In the genomic region with DNA sequence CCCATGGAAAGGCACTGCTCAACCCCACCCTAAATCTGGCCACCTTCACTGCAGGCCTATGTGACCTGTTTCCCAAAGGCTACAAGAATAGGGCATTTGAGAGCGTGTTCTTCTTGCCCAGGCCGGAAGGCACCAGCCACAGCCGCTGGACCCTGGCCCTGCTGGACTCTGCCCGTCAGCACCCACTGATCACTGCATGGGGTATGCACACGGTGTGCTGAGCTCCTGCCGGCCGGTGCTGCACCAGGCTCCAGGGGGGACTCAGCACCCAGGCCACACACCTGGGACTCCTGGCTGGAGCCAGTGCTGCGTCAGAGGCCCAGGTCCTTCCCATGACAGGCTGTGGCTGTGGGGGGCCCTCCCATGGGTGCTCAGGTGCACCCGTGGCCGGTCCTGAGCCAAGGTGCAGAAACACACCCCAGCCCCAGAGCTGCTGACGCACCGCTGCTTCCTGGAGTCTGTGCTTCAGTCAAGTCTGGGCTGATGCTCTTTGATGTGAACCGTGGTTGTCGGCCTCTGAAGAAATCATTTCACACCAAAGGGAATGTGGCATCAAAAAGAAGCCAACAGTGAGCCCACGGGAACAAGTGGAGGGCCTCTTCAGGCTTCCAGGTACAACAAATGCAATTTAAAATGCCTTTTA, we compare ENCODE assay signal across 18 cellular contexts. TPM values are rescaled to one million over a fixed set of nuclear protein-coding genes. Genes with fewer than 3 reads are reported as not detected.
DNase-seq lines count a peak whose midpoint lies in the region; ATAC-seq, FAIRE-seq and TF ChIP-seq lines count a peak whose summit lies in the region.
"Had no signal": no experiment of that assay in that cellular context is flagged by ENCODE, and none has a peak within 500 bp of the region (broad histone marks: within the 10 kb centered on the region; RNA-seq: fewer than 3 reads in every experiment).

No MANE protein-coding gene starts in this region.

- POLR2A ChIA-PET in CD4-positive, alpha-beta T cell (lab: Charles Lee) = no interaction called here

- peak; percentile 28 for DNase-seq in activated T-cell treated with anti-CD3 and anti-CD28 coated beads, Interleukin-2, amount 50 U/mL, for 1 hour
- no peak for DNase-seq in activated T-cell treated with anti-CD3 and anti-CD28 coated beads, Interleukin-2, amount 50 U/mL, for 4 hours
- DNase-seq in CD4-positive, alpha-beta T cell = no peak
- DNase-seq in chondrocyte (ENCODE audit: low spot score) (peak; percentile 79), sciatic nerve (ENCODE audit: low spot score) (peak; percentile 30), GM19239 (ENCODE audit: insufficient read length, low spot score) (no peak), GM13977 (ENCODE audit: low spot score) (no peak)
- DNase-seq: C1 segment of cervical spinal cord, Kasumi-1, MM.1S, NCI-H1092 treated with DMSO at 0.1 percent for 48 hours, NCI-H2081 treated with DMSO at 0.1 percent for 48 hours, NCI-H524, PC-9 had no signal

- TF ChIP-seq CTCF in CD4-positive, alpha-beta T cell (IDR thresholded peaks at IDR 0.05) = no peak
- TF ChIP-seq CTCF in chondrocyte (IDR thresholded peaks at IDR 0.05) = no peak
- no peak for TF ChIP-seq CTCF in GM13977 (IDR thresholded peaks at IDR 0.05; ENCODE audit: extremely low read depth, insufficient read depth, missing control alignments)

- in situ Hi-C loops in GM13977 (cut with MboI; ENCODE audit: low pct_unique_long_range_greater_than_20kb, low sequenced_read_pairs, unreplicated experiment) = no loop called here

- peaks cover 18% of the 10 kb centered on the region for H3K27me3 Mint-ChIP-seq in activated T-cell treated with anti-CD3 and anti-CD28 coated beads, Interleukin-2, amount 50 U/mL, for 4 hours (ENCODE audit: low read depth)
- H3K27me3 Mint-ChIP-seq in CD4-positive, alpha-beta T cell = peaks cover 17% of the 10 kb centered on the region
- H3K27me3 Mint-ChIP-seq in chondrocyte (ENCODE audit: low read depth) = peaks cover 22% of the 10 kb centered on the region

- H3K9me3 Mint-ChIP-seq in activated T-cell treated with anti-CD3 and anti-CD28 coated beads, Interleukin-2, amount 50 U/mL, for 4 hours = no peaks in the 10 kb centered on the region
- no peaks in the 10 kb centered on the region for H3K9me3 Mint-ChIP-seq in CD4-positive, alpha-beta T cell
- H3K9me3 Mint-ChIP-seq in chondrocyte (ENCODE audit: low read depth) = no peaks in the 10 kb centered on the region

- H3K27ac ChIP-seq in CD4-positive, alpha-beta T cell (ENCODE audit: low read depth, low read length) = no peak overlapping the region
- H3K27ac ChIP-seq: PC-9 had no signal

- H3K27me3 ChIP-seq in CD4-positive, alpha-beta T cell (ENCODE audit: control insufficient read depth, insufficient read depth, low read length) = peaks cover 14% of the 10 kb centered on the region

- H3K4me1 Mint-ChIP-seq in activated T-cell treated with anti-CD3 and anti-CD28 coated beads, Interleukin-2, amount 50 U/mL, for 4 hours (ENCODE audit: low read depth) = peaks cover 9% of the 10 kb centered on the region
- peaks cover 20% of the 10 kb centered on the region for H3K4me1 Mint-ChIP-seq in CD4-positive, alpha-beta T cell (ENCODE audit: low read depth)
- no peaks in the 10 kb centered on the region for H3K4me1 Mint-ChIP-seq in chondrocyte (ENCODE audit: low read depth)

- no peak overlapping the region for H3K27ac Mint-ChIP-seq in CD4-positive, alpha-beta T cell
- no peak overlapping the region for H3K27ac Mint-ChIP-seq in chondrocyte (ENCODE audit: unreplicated experiment)

- FAIRE-seq in GM19239 (lab: Jason Lieb, UNC) = no peak
- FAIRE-seq: A204.1, GM12892 had no signal

- intact Hi-C loops in CD4-positive, alpha-beta T cell (cut with DNase I, micrococcal nuclease) = no loop called here
- intact Hi-C loops in sciatic nerve (cut with DNase I) = no loop called here

- ATAC-seq in activated T-cell treated with anti-CD3 and anti-CD28 coated beads, Interleukin-2, amount 50 U/mL, for 4 hours = no peak
- ATAC-seq in CD4-positive, alpha-beta T cell (ENCODE audit: poor library complexity) = peak; percentile 59
- ATAC-seq in sciatic nerve (no peak), HG02610 (IDR thresholded peaks at IDR 0.05; ENCODE audit: unreplicated experiment) (no peak)

- no peaks in the 10 kb centered on the region for H3K36me3 Mint-ChIP-seq in activated T-cell treated with anti-CD3 and anti-CD28 coated beads, Interleukin-2, amount 50 U/mL, for 4 hours (ENCODE audit: insufficient read depth)
- H3K36me3 Mint-ChIP-seq in CD4-positive, alpha-beta T cell (ENCODE audit: low read depth) = no peaks in the 10 kb centered on the region
- no peaks in the 10 kb centered on the region for H3K36me3 Mint-ChIP-seq in chondrocyte (ENCODE audit: low read depth)

- CTCF ChIA-PET in CD4-positive, alpha-beta T cell (lab: Charles Lee) = no interaction called here

- H3K9me3 ChIP-seq in CD4-positive, alpha-beta T cell (ENCODE audit: control insufficient read depth, low read length) = no peaks in the 10 kb centered on the region
- H3K9me3 ChIP-seq: HAP-1 had no signal

- H3K4me3 Mint-ChIP-seq in activated T-cell treated with anti-CD3 and anti-CD28 coated beads, Interleukin-2, amount 50 U/mL, for 4 hours = no peak overlapping the region
- no peak overlapping the region for H3K4me3 Mint-ChIP-seq in CD4-positive, alpha-beta T cell
- H3K4me3 Mint-ChIP-seq in chondrocyte (ENCODE audit: unreplicated experiment) = no peak overlapping the region

RNA-seq across cellular contexts. Expression of a gene that starts 6.5 kb away (rescaled TPM):
- total RNA-seq in activated T-cell treated with anti-CD3 and anti-CD28 coated beads, Interleukin-2, amount 50 U/mL, for 4 hours = not detected
- not detected for total RNA-seq in CD4-positive, alpha-beta T cell
- total RNA-seq in chondrocyte (not detected in 3 replicates), sciatic nerve (0.22 TPM)
- total RNA-seq: PC-9 had no signal

Comparison
In these comparisons a context has a peak if more than half of its experiments do, and no peak if none do; other contexts are left out.
1. DNase-seq: peak in activated T-cell treated with anti-CD3 and anti-CD28 coated beads, Interleukin-2, amount 50 U/mL, for 1 hour (single experiment), chondrocyte (single experiment) and sciatic nerve (single experiment); none in activated T-cell treated with anti-CD3 and anti-CD28 coated beads, Interleukin-2, amount 50 U/mL, for 4 hours (single experiment), CD4-positive, alpha-beta T cell (0 of 10), GM19239 (single experiment) and GM13977 (single experiment).